In genomic region chr7:94907420-94908203, GRCh38 we compare ENCODE assay signal across 7 cellular contexts. TPM values are rescaled to one million over a fixed set of nuclear protein-coding genes. Genes with fewer than 3 reads are reported as not detected.
DNase-seq lines count a peak whose midpoint lies in the region; ATAC-seq and TF ChIP-seq lines count a peak whose summit lies in the region.

TSS of gene PPP1R9A (plus strand) at chr7:94907594. CDS start at chr7:94910114, 2,520 bp downstream.

- peak within 1 kb of the TSS; percentile 87 for H3K4me3 ChIP-seq in adipocyte (ENCODE audit: low read length)
- peak within 1 kb of the TSS; percentile 56 for H3K4me3 ChIP-seq in right atrium auricular region
- peak within 1 kb of the TSS; percentile 57 for H3K4me3 ChIP-seq in ovary
- no peak within 1 kb of the TSS for H3K4me3 ChIP-seq in effector memory CD4-positive, alpha-beta T cell (ENCODE audit: insufficient read depth, low read depth, low read length, poor library complexity, severe bottlenecking)

- TF ChIP-seq CTCF in right atrium auricular region (IDR thresholded peaks at IDR 0.05) (peak in 1 of 2 donors; percentile 49), ovary (IDR thresholded peaks at IDR 0.05) (no peak)

- intact Hi-C loops in ovary (cut with DNase I): no loop called here

- H3K36me3 ChIP-seq in adipocyte (ENCODE audit: control insufficient read depth, insufficient read depth, low read length, severe bottlenecking) (no peaks in the 10 kb centered on the region), right atrium auricular region (no peaks in the 10 kb centered on the region), ovary (no peaks in the 10 kb centered on the region)
- H3K36me3 ChIP-seq in effector memory CD4-positive, alpha-beta T cell (ENCODE audit: control insufficient read depth, insufficient read depth, low read length): no peaks in the 10 kb centered on the region

- H3K4me1 ChIP-seq in adipocyte (ENCODE audit: control insufficient read depth, insufficient read depth, low read length) (peaks cover 17% of the 10 kb centered on the region), right atrium auricular region (peaks cover 0 to 5% of the 10 kb centered on the region in 2 donors), ovary (ENCODE audit: insufficient read depth) (peaks cover 3% of the 10 kb centered on the region)
- no peaks in the 10 kb centered on the region for H3K4me1 ChIP-seq in effector memory CD4-positive, alpha-beta T cell (ENCODE audit: control insufficient read depth, insufficient read depth, low read length, poor library complexity, severe bottlenecking)

- DNase-seq in NCI-H1417 treated with DMSO at 0.1 percent for 48 hours (lab: John Stamatoyannopoulos, UW): peak; percentile 41
- peak; percentile 52 for DNase-seq in adipocyte (ENCODE audit: low read depth)
- no peak for DNase-seq in right atrium auricular region (ENCODE audit: low spot score)
- DNase-seq in ovary: peak; percentile 46 to 61 (median 54)
- no peak for DNase-seq in effector memory CD4-positive, alpha-beta T cell

- H3K27ac ChIP-seq in right atrium auricular region (peak within 1 kb of the TSS; percentile 65 to 81), ovary (peak within 1 kb of the TSS; percentile 66 to 73)
- no peak within 1 kb of the TSS for H3K27ac ChIP-seq in effector memory CD4-positive, alpha-beta T cell (ENCODE audit: insufficient read depth, low read length, poor library complexity, severe bottlenecking)

- WGBS in ovary, 3 donors: 4 to 5% (median 4%) methylated on average over 32 to 95 of the region's 95 CpGs

- no peak for TF ChIP-seq POLR2A in ovary (IDR thresholded peaks at IDR 0.05)

- H3K9ac ChIP-seq in adipocyte (ENCODE audit: low read length): peak within 1 kb of the TSS; percentile 68

- H3K27me3 ChIP-seq in adipocyte (replicated peaks; ENCODE audit: control insufficient read depth, insufficient read depth, low read length) (no peaks in the 10 kb centered on the region), right atrium auricular region (no peaks in the 10 kb centered on the region), ovary (no peaks in the 10 kb centered on the region)
- H3K27me3 ChIP-seq in effector memory CD4-positive, alpha-beta T cell (replicated peaks; ENCODE audit: control insufficient read depth, insufficient read depth, low read length, poor library complexity, severe bottlenecking): peaks cover 16% of the 10 kb centered on the region

- H3K9me3 ChIP-seq in adipocyte (ENCODE audit: control insufficient read depth, low read length) (no peaks in the 10 kb centered on the region), right atrium auricular region (no peaks in the 10 kb centered on the region), ovary (no peaks in the 10 kb centered on the region)
- no peaks in the 10 kb centered on the region for H3K9me3 ChIP-seq in effector memory CD4-positive, alpha-beta T cell (ENCODE audit: control insufficient read depth, low read length)

- no peak for TF ChIP-seq EP300 in ovary (IDR thresholded peaks at IDR 0.05)

- ATAC-seq in GM19035 (IDR thresholded peaks at IDR 0.05; ENCODE audit: unreplicated experiment) (peak; percentile 47), GM21423 (IDR thresholded peaks at IDR 0.05; ENCODE audit: unreplicated experiment) (no peak)

RNA-seq across cellular contexts. Expression of gene PPP1R9A, which starts in this region (rescaled TPM):
- total RNA-seq in right atrium auricular region (10 to 100 TPM; 23.3 to 23.4 TPM), ovary (10 to 100 TPM in 5 of 7 donors, 1 to 10 TPM in 2; 6.6 to 32.2 (median 14.5) TPM)
- 1 to 10 TPM; 2.4 to 4.3 TPM for polyA plus RNA-seq in ovary

Comparison
In these comparisons a context has a peak if more than half of its experiments do, and no peak if none do; other contexts are left out.
1. DNase-seq: peak in NCI-H1417 treated with DMSO at 0.1 percent for 48 hours (single experiment), adipocyte (single experiment) and ovary (5 of 5); none in right atrium auricular region (single experiment) and effector memory CD4-positive, alpha-beta T cell (0 of 3).